In genomic region chr7:91034459-91035368, GRCh38 we compare ENCODE assay signal across 8 cellular contexts.
DNase-seq lines count a peak whose midpoint lies in the region; ATAC-seq and TF ChIP-seq lines count a peak whose summit lies in the region.

No MANE protein-coding gene starts in this region.

- H3K9me3 Mint-ChIP-seq in chondrocyte (ENCODE audit: low read depth): peaks cover 4% of the 10 kb centered on the region
- H3K9me3 Mint-ChIP-seq in activated CD8-positive, alpha-beta memory T cell treated with anti-CD3 and anti-CD28 coated beads, Interleukin-2, amount 10 ng/mL, durations not matched to agents 7 days and 5 days (ENCODE audit: low read depth): no peaks in the 10 kb centered on the region

- DNase-seq in Right ventricle myocardium inferior (ENCODE audit: missing footprints) (peak; percentile 41), cardiac septum (ENCODE audit: low spot score) (no peak), HuH-7 (ENCODE audit: low spot score) (peak; percentile 42), NOMO-1 (lab: John Stamatoyannopoulos, UW; ENCODE audit: unreplicated experiment in 2 of 2) (peak; percentile 16 to 76), chondrocyte (ENCODE audit: low spot score) (no peak), lung microvascular endothelial cell (ENCODE audit: low read depth in 2 of 2) (peak; percentile 49 to 61)
- no peak for DNase-seq in activated CD8-positive, alpha-beta memory T cell treated with anti-CD3 and anti-CD28 coated beads, Interleukin-2, amount 10 ng/mL, durations not matched to agents 7 days and 5 days

- H3K4me1 Mint-ChIP-seq in chondrocyte (ENCODE audit: low read depth): peaks cover 25% of the 10 kb centered on the region
- H3K4me1 Mint-ChIP-seq in activated CD8-positive, alpha-beta memory T cell treated with anti-CD3 and anti-CD28 coated beads, Interleukin-2, amount 10 ng/mL, durations not matched to agents 7 days and 5 days: no peaks in the 10 kb centered on the region

- ATAC-seq in Right ventricle myocardium inferior (peak; percentile 80), GM21529 (IDR thresholded peaks at IDR 0.05; ENCODE audit: unreplicated experiment) (no peak)
- ATAC-seq in activated CD8-positive, alpha-beta memory T cell treated with anti-CD3 and anti-CD28 coated beads, Interleukin-2, amount 10 ng/mL, durations not matched to agents 7 days and 5 days: no peak

- peak; percentile 90 for TF ChIP-seq CTCF in chondrocyte (IDR thresholded peaks at IDR 0.05)

- no peaks in the 10 kb centered on the region for H3K27me3 Mint-ChIP-seq in chondrocyte (ENCODE audit: low read depth)
- H3K27me3 Mint-ChIP-seq in activated CD8-positive, alpha-beta memory T cell treated with anti-CD3 and anti-CD28 coated beads, Interleukin-2, amount 10 ng/mL, durations not matched to agents 7 days and 5 days: no peaks in the 10 kb centered on the region

- H3K4me3 Mint-ChIP-seq in chondrocyte (ENCODE audit: unreplicated experiment): no peak overlapping the region
- H3K4me3 Mint-ChIP-seq in activated CD8-positive, alpha-beta memory T cell treated with anti-CD3 and anti-CD28 coated beads, Interleukin-2, amount 10 ng/mL, durations not matched to agents 7 days and 5 days: no peak overlapping the region

- H3K36me3 Mint-ChIP-seq in chondrocyte (ENCODE audit: low read depth): peaks cover 8% of the 10 kb centered on the region
- no peaks in the 10 kb centered on the region for H3K36me3 Mint-ChIP-seq in activated CD8-positive, alpha-beta memory T cell treated with anti-CD3 and anti-CD28 coated beads, Interleukin-2, amount 10 ng/mL, durations not matched to agents 7 days and 5 days

- H3K27ac Mint-ChIP-seq in chondrocyte (ENCODE audit: unreplicated experiment): no peak overlapping the region
- no peak overlapping the region for H3K27ac Mint-ChIP-seq in activated CD8-positive, alpha-beta memory T cell treated with anti-CD3 and anti-CD28 coated beads, Interleukin-2, amount 10 ng/mL, durations not matched to agents 7 days and 5 days

- intact Hi-C loops in Right ventricle myocardium inferior (cut with DNase I): loop anchor here (2.0 to 10.0 kb wide), 3 partner anchors 330 to 577 kb away; no protein-coding TSS in a partner anchor
- intact Hi-C loops in cardiac septum (cut with DNase I): loop anchor here (5.0 to 10.0 kb wide), 2 partner anchors 482 to 580 kb away; no protein-coding TSS in a partner anchor

- CTCF ChIA-PET in activated CD8-positive, alpha-beta memory T cell treated with anti-CD3 and anti-CD28 coated beads, Interleukin-2, amount 10 ng/mL, durations not matched to agents 7 days and 5 days (lab: Charles Lee): interaction anchor here (1.2 kb wide), 1 partner anchor 579 kb away, joined by 3 read pairs; no protein-coding TSS in a partner anchor

Comparison
In these comparisons a context has a peak if more than half of its experiments do, and no peak if none do; other contexts are left out.
1. DNase-seq: peak in Right ventricle myocardium inferior (single experiment), HuH-7 (single experiment), NOMO-1 (2 of 2) and lung microvascular endothelial cell (2 of 2); none in cardiac septum (single experiment), chondrocyte (single experiment) and activated CD8-positive, alpha-beta memory T cell treated with anti-CD3 and anti-CD28 coated beads, Interleukin-2, amount 10 ng/mL, durations not matched to agents 7 days and 5 days (single experiment).